1 cellular context compared by ENCODE assay signal in the genomic region with DNA sequence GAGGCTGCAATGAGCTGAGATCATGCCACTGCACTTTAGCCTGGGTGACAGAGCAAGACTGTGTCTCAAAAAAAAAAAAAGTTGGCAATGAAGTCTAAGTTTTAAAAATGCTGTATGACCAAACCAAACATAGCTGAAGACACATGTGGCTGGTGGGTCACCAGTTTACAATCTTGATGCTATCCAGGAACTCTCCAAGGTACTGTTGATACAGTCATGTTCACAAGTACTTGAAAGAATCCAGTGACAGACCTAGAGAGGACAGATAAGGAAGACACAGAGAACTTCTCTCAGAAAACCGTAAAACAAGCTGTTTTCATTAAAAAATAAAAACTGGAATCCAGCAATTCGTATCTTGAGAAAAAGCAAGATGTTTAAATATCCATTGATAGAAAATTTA.
TF ChIP-seq lines count a peak whose summit lies in the region.

No MANE protein-coding gene starts in this region.

TF ChIP-seq in GM23338, 12 proteins besides CTCF, POLR2A, EP300 and RAD21:
- TF ChIP-seq, protein P1, sequence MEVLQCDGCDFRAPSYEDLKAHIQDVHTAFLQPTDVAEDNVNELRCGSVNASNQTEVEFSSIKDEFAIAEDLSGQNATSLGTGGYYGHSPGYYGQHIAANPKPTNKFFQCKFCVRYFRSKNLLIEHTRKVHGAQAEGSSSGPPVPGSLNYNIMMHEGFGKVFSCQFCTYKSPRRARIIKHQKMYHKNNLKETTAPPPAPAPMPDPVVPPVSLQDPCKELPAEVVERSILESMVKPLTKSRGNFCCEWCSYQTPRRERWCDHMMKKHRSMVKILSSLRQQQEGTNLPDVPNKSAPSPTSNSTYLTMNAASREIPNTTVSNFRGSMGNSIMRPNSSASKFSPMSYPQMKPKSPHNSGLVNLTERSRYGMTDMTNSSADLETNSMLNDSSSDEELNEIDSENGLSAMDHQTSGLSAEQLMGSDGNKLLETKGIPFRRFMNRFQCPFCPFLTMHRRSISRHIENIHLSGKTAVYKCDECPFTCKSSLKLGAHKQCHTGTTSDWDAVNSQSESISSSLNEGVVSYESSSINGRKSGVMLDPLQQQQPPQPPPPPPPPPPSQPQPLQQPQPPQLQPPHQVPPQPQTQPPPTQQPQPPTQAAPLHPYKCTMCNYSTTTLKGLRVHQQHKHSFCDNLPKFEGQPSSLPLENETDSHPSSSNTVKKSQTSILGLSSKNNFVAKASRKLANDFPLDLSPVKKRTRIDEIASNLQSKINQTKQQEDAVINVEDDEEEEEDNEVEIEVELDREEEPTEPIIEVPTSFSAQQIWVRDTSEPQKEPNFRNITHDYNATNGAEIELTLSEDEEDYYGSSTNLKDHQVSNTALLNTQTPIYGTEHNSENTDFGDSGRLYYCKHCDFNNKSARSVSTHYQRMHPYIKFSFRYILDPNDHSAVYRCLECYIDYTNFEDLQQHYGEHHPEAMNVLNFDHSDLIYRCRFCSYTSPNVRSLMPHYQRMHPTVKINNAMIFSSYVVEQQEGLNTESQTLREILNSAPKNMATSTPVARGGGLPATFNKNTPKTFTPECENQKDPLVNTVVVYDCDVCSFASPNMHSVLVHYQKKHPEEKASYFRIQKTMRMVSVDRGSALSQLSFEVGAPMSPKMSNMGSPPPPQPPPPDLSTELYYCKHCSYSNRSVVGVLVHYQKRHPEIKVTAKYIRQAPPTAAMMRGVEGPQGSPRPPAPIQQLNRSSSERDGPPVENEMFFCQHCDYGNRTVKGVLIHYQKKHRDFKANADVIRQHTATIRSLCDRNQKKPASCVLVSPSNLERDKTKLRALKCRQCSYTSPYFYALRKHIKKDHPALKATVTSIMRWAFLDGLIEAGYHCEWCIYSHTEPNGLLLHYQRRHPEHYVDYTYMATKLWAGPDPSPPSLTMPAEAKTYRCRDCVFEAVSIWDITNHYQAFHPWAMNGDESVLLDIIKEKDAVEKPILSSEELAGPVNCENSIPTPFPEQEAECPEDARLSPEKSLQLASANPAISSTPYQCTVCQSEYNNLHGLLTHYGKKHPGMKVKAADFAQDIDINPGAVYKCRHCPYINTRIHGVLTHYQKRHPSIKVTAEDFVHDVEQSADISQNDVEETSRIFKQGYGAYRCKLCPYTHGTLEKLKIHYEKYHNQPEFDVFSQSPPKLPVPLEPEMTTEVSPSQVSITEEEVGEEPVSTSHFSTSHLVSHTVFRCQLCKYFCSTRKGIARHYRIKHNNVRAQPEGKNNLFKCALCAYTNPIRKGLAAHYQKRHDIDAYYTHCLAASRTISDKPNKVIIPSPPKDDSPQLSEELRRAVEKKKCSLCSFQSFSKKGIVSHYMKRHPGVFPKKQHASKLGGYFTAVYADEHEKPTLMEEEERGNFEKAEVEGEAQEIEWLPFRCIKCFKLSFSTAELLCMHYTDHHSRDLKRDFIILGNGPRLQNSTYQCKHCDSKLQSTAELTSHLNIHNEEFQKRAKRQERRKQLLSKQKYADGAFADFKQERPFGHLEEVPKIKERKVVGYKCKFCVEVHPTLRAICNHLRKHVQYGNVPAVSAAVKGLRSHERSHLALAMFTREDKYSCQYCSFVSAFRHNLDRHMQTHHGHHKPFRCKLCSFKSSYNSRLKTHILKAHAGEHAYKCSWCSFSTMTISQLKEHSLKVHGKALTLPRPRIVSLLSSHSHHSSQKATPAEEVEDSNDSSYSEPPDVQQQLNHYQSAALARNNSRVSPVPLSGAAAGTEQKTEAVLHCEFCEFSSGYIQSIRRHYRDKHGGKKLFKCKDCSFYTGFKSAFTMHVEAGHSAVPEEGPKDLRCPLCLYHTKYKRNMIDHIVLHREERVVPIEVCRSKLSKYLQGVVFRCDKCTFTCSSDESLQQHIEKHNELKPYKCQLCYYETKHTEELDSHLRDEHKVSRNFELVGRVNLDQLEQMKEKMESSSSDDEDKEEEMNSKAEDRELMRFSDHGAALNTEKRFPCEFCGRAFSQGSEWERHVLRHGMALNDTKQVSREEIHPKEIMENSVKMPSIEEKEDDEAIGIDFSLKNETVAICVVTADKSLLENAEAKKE (CRISPR knock-in tag; IDR thresholded peaks at IDR 0.05): no peak
- TF ChIP-seq, protein P2, sequence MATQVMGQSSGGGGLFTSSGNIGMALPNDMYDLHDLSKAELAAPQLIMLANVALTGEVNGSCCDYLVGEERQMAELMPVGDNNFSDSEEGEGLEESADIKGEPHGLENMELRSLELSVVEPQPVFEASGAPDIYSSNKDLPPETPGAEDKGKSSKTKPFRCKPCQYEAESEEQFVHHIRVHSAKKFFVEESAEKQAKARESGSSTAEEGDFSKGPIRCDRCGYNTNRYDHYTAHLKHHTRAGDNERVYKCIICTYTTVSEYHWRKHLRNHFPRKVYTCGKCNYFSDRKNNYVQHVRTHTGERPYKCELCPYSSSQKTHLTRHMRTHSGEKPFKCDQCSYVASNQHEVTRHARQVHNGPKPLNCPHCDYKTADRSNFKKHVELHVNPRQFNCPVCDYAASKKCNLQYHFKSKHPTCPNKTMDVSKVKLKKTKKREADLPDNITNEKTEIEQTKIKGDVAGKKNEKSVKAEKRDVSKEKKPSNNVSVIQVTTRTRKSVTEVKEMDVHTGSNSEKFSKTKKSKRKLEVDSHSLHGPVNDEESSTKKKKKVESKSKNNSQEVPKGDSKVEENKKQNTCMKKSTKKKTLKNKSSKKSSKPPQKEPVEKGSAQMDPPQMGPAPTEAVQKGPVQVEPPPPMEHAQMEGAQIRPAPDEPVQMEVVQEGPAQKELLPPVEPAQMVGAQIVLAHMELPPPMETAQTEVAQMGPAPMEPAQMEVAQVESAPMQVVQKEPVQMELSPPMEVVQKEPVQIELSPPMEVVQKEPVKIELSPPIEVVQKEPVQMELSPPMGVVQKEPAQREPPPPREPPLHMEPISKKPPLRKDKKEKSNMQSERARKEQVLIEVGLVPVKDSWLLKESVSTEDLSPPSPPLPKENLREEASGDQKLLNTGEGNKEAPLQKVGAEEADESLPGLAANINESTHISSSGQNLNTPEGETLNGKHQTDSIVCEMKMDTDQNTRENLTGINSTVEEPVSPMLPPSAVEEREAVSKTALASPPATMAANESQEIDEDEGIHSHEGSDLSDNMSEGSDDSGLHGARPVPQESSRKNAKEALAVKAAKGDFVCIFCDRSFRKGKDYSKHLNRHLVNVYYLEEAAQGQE (IDR thresholded peaks at IDR 0.05; ENCODE audit: unreplicated experiment): peak; percentile 63
